ENCODE assay signal across 4 cellular contexts in the genomic region with DNA sequence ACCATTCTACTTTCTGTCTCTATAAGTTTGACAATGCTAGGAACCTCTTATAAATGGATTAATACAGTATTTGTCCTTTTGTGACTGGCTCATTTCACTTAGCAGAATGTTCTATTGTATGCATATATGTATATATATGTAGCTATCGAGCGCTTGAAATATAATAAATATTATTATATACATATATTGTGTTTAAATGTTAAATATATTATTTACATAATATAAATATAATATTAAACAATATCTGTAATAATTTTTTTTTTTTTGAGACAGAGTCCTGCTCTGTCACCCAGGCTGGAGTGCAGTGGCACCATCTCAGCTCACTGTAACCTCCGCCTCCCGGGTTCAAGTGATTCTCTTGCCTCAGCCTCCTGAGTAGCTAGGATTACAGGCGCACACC. TPM values are rescaled to one million over a fixed set of nuclear protein-coding genes. Genes with fewer than 3 reads are reported as not detected.
DNase-seq lines count a peak whose midpoint lies in the region; ATAC-seq and TF ChIP-seq lines count a peak whose summit lies in the region.
"Not testable (repeated sequence)": the region's sequence is repeated elsewhere in the genome, so short reads cannot be mapped to it uniquely, and the experiment has no call there.

No MANE protein-coding gene starts in this region.

- H3K4me1 Mint-ChIP-seq in WTC11 (peaks cover 37% of the 10 kb centered on the region), nephron progenitor cell (peaks cover 22% of the 10 kb centered on the region)
- peaks cover 26% of the 10 kb centered on the region for H3K4me1 Mint-ChIP-seq in dendritic cell treated with granulocyte-macrophage colony-stimulating factor and Interleukin-4, amounts not matched to agents 40 ng/mL and 50 ng/mL, for 4 days (ENCODE audit: low read depth)
- not testable (repeated sequence) for H3K4me1 Mint-ChIP-seq in nephron

- intact Hi-C loops in dendritic cell treated with granulocyte-macrophage colony-stimulating factor and Interleukin-4, amounts not matched to agents 40 ng/mL and 50 ng/mL, for 4 days (cut with micrococcal nuclease), result not testable (repeated sequence)

- not testable (repeated sequence) for H3K27me3 Mint-ChIP-seq in WTC11 (ENCODE audit: low read depth); dendritic cell treated with granulocyte-macrophage colony-stimulating factor and Interleukin-4, amounts not matched to agents 40 ng/mL and 50 ng/mL, for 4 days
- H3K27me3 Mint-ChIP-seq in nephron (ENCODE audit: low read depth) (peaks cover 12% of the 10 kb centered on the region), nephron progenitor cell (ENCODE audit: low read depth, poor library complexity) (peaks cover 10% of the 10 kb centered on the region)

- H3K36me3 Mint-ChIP-seq in WTC11; dendritic cell treated with granulocyte-macrophage colony-stimulating factor and Interleukin-4, amounts not matched to agents 40 ng/mL and 50 ng/mL, for 4 days (ENCODE audit: low read depth); nephron (ENCODE audit: low read depth); nephron progenitor cell (ENCODE audit: low read depth): not testable (repeated sequence)

- not testable (repeated sequence) for TF ChIP-seq CTCF in WTC11 (IDR thresholded peaks at IDR 0.05); nephron (IDR thresholded peaks at IDR 0.05; ENCODE audit: unreplicated experiment in 3 of 3); nephron progenitor cell (IDR thresholded peaks at IDR 0.05)

- DNase-seq in WTC11 (ENCODE audit: low spot score); nephron progenitor cell: not testable (repeated sequence)

- POLR2A ChIA-PET in WTC11 (lab: Charles Lee), result not testable (repeated sequence)

- CTCF ChIA-PET in WTC11 (lab: Charles Lee), result interaction anchor here (1.2 kb wide), 1 partner anchor 35 kb away, joined by 3 read pairs; no protein-coding TSS in a partner anchor

- not testable (repeated sequence) for H3K9me3 Mint-ChIP-seq in WTC11; dendritic cell treated with granulocyte-macrophage colony-stimulating factor and Interleukin-4, amounts not matched to agents 40 ng/mL and 50 ng/mL, for 4 days; nephron; nephron progenitor cell

- not testable (repeated sequence) for ATAC-seq in WTC11

- not testable (repeated sequence) for H3K4me3 Mint-ChIP-seq in WTC11; dendritic cell treated with granulocyte-macrophage colony-stimulating factor and Interleukin-4, amounts not matched to agents 40 ng/mL and 50 ng/mL, for 4 days; nephron; nephron progenitor cell

- not testable (repeated sequence) for H3K27ac Mint-ChIP-seq in WTC11
- peak overlapping the region; percentile 68 for H3K27ac Mint-ChIP-seq in dendritic cell treated with granulocyte-macrophage colony-stimulating factor and Interleukin-4, amounts not matched to agents 40 ng/mL and 50 ng/mL, for 4 days
- H3K27ac Mint-ChIP-seq in nephron (peak overlapping the region in 2 of 3 experiments; percentile 7 to 39), nephron progenitor cell (peak overlapping the region; percentile 13)

TF ChIP-seq in WTC11, 78 proteins besides CTCF, POLR2A, EP300 and RAD21:
- peak; percentile 92 for TF ChIP-seq HMGA2 (CRISPR knock-in tag; IDR thresholded peaks at IDR 0.05)

RNA-seq across cellular contexts. Expression of gene ATP6V1G1, which starts 9.4 kb away (rescaled TPM):
- total RNA-seq in WTC11 (2021), result 91.3 to 108 TPM (median 92.4 TPM) in 3 replicates

RNA-seq across cellular contexts. Expression of gene TMEM268, which starts 33.0 kb away (rescaled TPM):
- total RNA-seq in WTC11 (2021), result 8.1 to 12.3 TPM (median 8.5 TPM) in 3 replicates
